16 cellular contexts compared by ENCODE assay signal in the genomic region with DNA sequence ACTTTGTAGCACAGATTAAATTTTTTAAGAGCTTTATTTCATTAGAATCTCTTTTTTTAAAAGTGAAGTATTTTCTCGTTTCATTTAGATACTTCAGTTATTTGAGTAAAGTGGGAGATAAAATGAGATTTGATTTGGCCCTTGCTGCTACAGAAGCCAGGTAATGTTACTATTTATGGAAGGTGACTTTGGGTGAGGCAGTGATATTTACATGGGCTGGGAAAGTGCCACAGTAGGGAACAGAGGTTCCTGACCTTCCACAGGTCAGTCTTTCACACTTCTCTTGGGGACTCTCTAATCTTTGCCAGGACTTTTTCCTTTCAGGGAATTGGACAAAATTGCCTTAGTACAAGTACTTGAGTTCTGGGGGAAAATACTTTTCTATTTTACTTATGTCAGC. TPM values are rescaled to one million over a fixed set of nuclear protein-coding genes. Genes with fewer than 3 reads are reported as not detected.
A peak's percentile ranks its signal among the peaks of the same experiment; 100 is the strongest.
DNase-seq lines count a peak whose midpoint lies in the region; ATAC-seq and TF ChIP-seq lines count a peak whose summit lies in the region.
"Had no signal": no experiment of that assay in that cellular context is flagged by ENCODE, and none has a peak within 500 bp of the region (broad histone marks: within the 10 kb centered on the region; RNA-seq: fewer than 3 reads in every experiment).

No MANE protein-coding gene starts in this region.

- no peaks in the 10 kb centered on the region for H3K4me1 Mint-ChIP-seq in activated T-cell treated with anti-CD3 and anti-CD28 coated beads, Interleukin-2, amount 50 U/mL, for 72 hours (ENCODE audit: low read depth)
- H3K4me1 Mint-ChIP-seq in T-helper 17 cell: no peaks in the 10 kb centered on the region
- H3K4me1 Mint-ChIP-seq: CD14-positive monocyte had no signal

- peak overlapping the region; percentile 54 for H3K27ac Mint-ChIP-seq in activated T-cell treated with anti-CD3 and anti-CD28 coated beads, Interleukin-2, amount 50 U/mL, for 72 hours
- H3K27ac Mint-ChIP-seq in T-helper 17 cell: peak overlapping the region; percentile 43
- H3K27ac Mint-ChIP-seq: CD8-positive, alpha-beta T cell had no signal

- H3K4me3 Mint-ChIP-seq in activated T-cell treated with anti-CD3 and anti-CD28 coated beads, Interleukin-2, amount 50 U/mL, for 72 hours: no peak overlapping the region
- H3K4me3 Mint-ChIP-seq in T-helper 17 cell: no peak overlapping the region
- H3K4me3 Mint-ChIP-seq: CD14-positive monocyte; CD8-positive, alpha-beta T cell had no signal

- H3K9me3 Mint-ChIP-seq in activated T-cell treated with anti-CD3 and anti-CD28 coated beads, Interleukin-2, amount 50 U/mL, for 72 hours: no peaks in the 10 kb centered on the region
- H3K9me3 Mint-ChIP-seq: CD14-positive monocyte; CD8-positive, alpha-beta T cell had no signal

- peaks cover 0 to 7% of the 10 kb centered on the region in 2 donors for H3K4me1 ChIP-seq in right atrium auricular region
- peaks cover 15% of the 10 kb centered on the region for H3K4me1 ChIP-seq in psoas muscle

- TF ChIP-seq CTCF in right atrium auricular region (IDR thresholded peaks at IDR 0.05) (no peak), psoas muscle (IDR thresholded peaks at IDR 0.05) (no peak)

- DNase-seq in activated T-cell treated with anti-CD3 and anti-CD28 coated beads, Interleukin-2, amount 50 U/mL, for 72 hours: no peak
- no peak for DNase-seq in activated T-cell treated with anti-CD3 and anti-CD28 coated beads, Interleukin-2, amount 50 U/mL, for 1 hour
- DNase-seq in T-helper 17 cell (no peak), right atrium auricular region (ENCODE audit: low spot score) (no peak), psoas muscle (no peak), NCI-H510A treated with DMSO at 0.1 percent for 48 hours (lab: John Stamatoyannopoulos, UW) (no peak), NCI-H187 treated with DMSO at 0.1 percent for 48 hours (lab: John Stamatoyannopoulos, UW) (no peak), posterior cingulate gyrus (no peak)
- DNase-seq: CD8-positive, alpha-beta T cell; COR-L47; DMS153; EL; GM23248 had no signal

- peaks cover 10 to 36% of the 10 kb centered on the region in 2 donors for H3K36me3 Mint-ChIP-seq in activated T-cell treated with anti-CD3 and anti-CD28 coated beads, Interleukin-2, amount 50 U/mL, for 72 hours (ENCODE audit: insufficient read depth in 2 of 2)
- H3K36me3 Mint-ChIP-seq in T-helper 17 cell (ENCODE audit: low read depth): peaks cover 14% of the 10 kb centered on the region

- H3K4me3 ChIP-seq in right atrium auricular region (no peak overlapping the region), psoas muscle (peak overlapping the region; percentile 8)
- H3K4me3 ChIP-seq: GM23248 had no signal

- peaks cover 53% of the 10 kb centered on the region for H3K36me3 ChIP-seq in right atrium auricular region
- H3K36me3 ChIP-seq in psoas muscle (ENCODE audit: insufficient read depth in 1 of 2, low read depth in 1 of 2): peaks cover 0 to 21% of the 10 kb centered on the region in 2 donors

- intact Hi-C loops in psoas muscle (cut with DNase I) (no loop called here), posterior cingulate gyrus (cut with DNase I) (loop anchor here (10.0 kb wide), 1 partner anchor 1013 kb away; no protein-coding TSS in a partner anchor)

- no peaks in the 10 kb centered on the region for H3K27me3 ChIP-seq in right atrium auricular region
- no peaks in the 10 kb centered on the region for H3K27me3 ChIP-seq in psoas muscle (ENCODE audit: insufficient read depth in 3 of 3, low read length in 2 of 3)

- H3K27ac ChIP-seq in right atrium auricular region (peak overlapping the region; percentile 9 to 59), psoas muscle (peak overlapping the region; percentile 76)
- H3K27ac ChIP-seq: 22Rv1, GM23248, HL-60 had no signal

- 33 to 51% (median 38%) methylated on average over 1 of the region's 1 CpG for WGBS in psoas muscle, 3 donors

- ATAC-seq in activated T-cell treated with anti-CD3 and anti-CD28 coated beads, Interleukin-2, amount 50 U/mL, for 72 hours (replicated peaks in 1 of 2): no peak
- ATAC-seq in T-helper 17 cell (no peak), psoas muscle (peak; percentile 82 to 93 (median 92))
- ATAC-seq: CD8-positive, alpha-beta T cell had no signal

- no peaks in the 10 kb centered on the region for H3K9me3 ChIP-seq in T-helper 17 cell (ENCODE audit: control insufficient read depth, low read length, poor library complexity, severe bottlenecking)
- H3K9me3 ChIP-seq in right atrium auricular region: no peaks in the 10 kb centered on the region
- H3K9me3 ChIP-seq in psoas muscle: no peaks in the 10 kb centered on the region

- no peaks in the 10 kb centered on the region for H3K27me3 Mint-ChIP-seq in activated T-cell treated with anti-CD3 and anti-CD28 coated beads, Interleukin-2, amount 50 U/mL, for 72 hours (ENCODE audit: low read depth)
- no peaks in the 10 kb centered on the region for H3K27me3 Mint-ChIP-seq in T-helper 17 cell

RNA-seq across cellular contexts. Expression of gene CTR9, which starts 20.4 kb away (rescaled TPM):
- 10 to 100 TPM; 33.1 to 41.0 TPM for total RNA-seq in activated T-cell treated with anti-CD3 and anti-CD28 coated beads, Interleukin-2, amount 50 U/mL, for 72 hours
- 10 to 100 TPM; 27.3 to 28.8 TPM for total RNA-seq in T-helper 17 cell
- 10 to 100 TPM; 17.0 to 18.6 TPM for total RNA-seq in right atrium auricular region
- 10 to 100 TPM; 20.9 to 31.0 (median 26.1) TPM for total RNA-seq in psoas muscle
- polyA plus RNA-seq in psoas muscle: 10 to 100 TPM; 16.4 to 41.6 (median 17.7) TPM

RNA-seq across cellular contexts. Expression of gene EIF4G2, which starts 37.3 kb away (rescaled TPM):
- total RNA-seq in activated T-cell treated with anti-CD3 and anti-CD28 coated beads, Interleukin-2, amount 50 U/mL, for 72 hours: 100 to 1,000 TPM; 807 to 864 TPM
- total RNA-seq in T-helper 17 cell (100 to 1,000 TPM; 819 to 942 TPM), right atrium auricular region (100 to 1,000 TPM; 496 to 508 TPM), psoas muscle (100 to 1,000 TPM; 652 to 809 (median 709) TPM)
- 100 to 1,000 TPM; 308 to 726 (median 645) TPM for polyA plus RNA-seq in psoas muscle

Comparison
In these comparisons a context has a peak if more than half of its experiments do, and no peak if none do; other contexts are left out.
1. ATAC-seq: peak in psoas muscle (4 of 4); none in activated T-cell treated with anti-CD3 and anti-CD28 coated beads, Interleukin-2, amount 50 U/mL, for 72 hours (0 of 2) and T-helper 17 cell (single experiment).